ENCODE assay signal across 33 cellular contexts in genomic region chr7:42794673-42795072, GRCh38.
DNase-seq lines count a peak whose midpoint lies in the region; FAIRE-seq and TF ChIP-seq lines count a peak whose summit lies in the region.
"Had no signal": no experiment of that assay in that cellular context is flagged by ENCODE, and none has a peak within 500 bp of the region (broad histone marks: within the 10 kb centered on the region; RNA-seq: fewer than 3 reads in every experiment).

No MANE protein-coding gene starts in this region.

- no peak overlapping the region for H4K91ac ChIP-seq in neuronal stem cell (ENCODE audit: low read depth, low read length, poor library complexity)

- H2BK5ac ChIP-seq in neuronal stem cell (ENCODE audit: low read length), result no peak overlapping the region

- peak overlapping the region; percentile 65 for H4K8ac ChIP-seq in neuronal stem cell (ENCODE audit: low read depth, low read length)

- FAIRE-seq in kidney (lab: Jason Lieb, UNC), result no peak
- peak; percentile 95 for FAIRE-seq in urothelium cell line (lab: Jason Lieb, UNC)
- FAIRE-seq: A204.1, A549, D721Med had no signal

- no peak for TF ChIP-seq POLR2A in esophagus muscularis mucosa (IDR thresholded peaks at IDR 0.05; ENCODE audit: low read depth)

- no peak overlapping the region for H3K4ac ChIP-seq in neuronal stem cell (ENCODE audit: low read length)

- no peak overlapping the region for H2BK12ac ChIP-seq in neuronal stem cell (ENCODE audit: low read length)

- H3K9ac ChIP-seq in kidney (ENCODE audit: low read length in 2 of 2) (no peak overlapping the region), neuronal stem cell (ENCODE audit: low read depth, low read length, poor library complexity) (no peak overlapping the region)
- H3K9ac ChIP-seq: BLaER1; BLaER1 treated with 17β-estradiol and CSF1 and Interleukin-3, amounts not matched to agents 10 nM and 100 nM had no signal

- H3K18ac ChIP-seq in neuronal stem cell (ENCODE audit: low read length), result peak overlapping the region; percentile 3

- H3K4me2 ChIP-seq in neuronal stem cell (ENCODE audit: insufficient read depth, low read length, poor library complexity, severe bottlenecking), result no peak overlapping the region
- H3K4me2 ChIP-seq: A549, BLaER1 had no signal

- H2AFZ ChIP-seq in neuronal stem cell (ENCODE audit: low read length), result no peak overlapping the region

- peak; percentile 25 for DNase-seq in kidney
- no peak for DNase-seq in neuronal stem cell (ENCODE audit: low spot score)
- DNase-seq in urothelium cell line (ENCODE audit: low spot score), result no peak
- DNase-seq in esophagus muscularis mucosa (ENCODE audit: extremely low spot score), result no peak
- no peak for DNase-seq in activated CD8-positive, alpha-beta memory T cell treated with anti-CD3 and anti-CD28 coated beads for 24 hours
- DNase-seq in OCI-M1 (lab: John Stamatoyannopoulos, UW), result no peak
- DNase-seq: 8988T; ACHN; AML-193; BE2C; C1 segment of cervical spinal cord; Caco-2; Calu3; CD4-positive, alpha-beta memory T cell; CD4-positive, alpha-beta T cell; CD4-positive, CD25-positive, alpha-beta regulatory T cell; CD8-positive, alpha-beta memory T cell; CD8-positive, alpha-beta T cell; COR-L47; DMS 273 treated with DMSO at 0.1 percent for 48 hours; DMS153; DMS53; DMS79; DMS79 treated with DMSO at 0.1 percent for 48 hours; DND-41; EL had no signal

- intact Hi-C loops in kidney (cut with DNase I), result no loop called here
- intact Hi-C loops in esophagus muscularis mucosa (cut with DNase I), result no loop called here

- H2AK5ac ChIP-seq in neuronal stem cell (ENCODE audit: low read depth, low read length), result no peak overlapping the region

- TF ChIP-seq CTCF in kidney (IDR thresholded peaks at IDR 0.05; ENCODE audit: borderline replicate concordance, extremely low read depth, insufficient read depth) (no peak), esophagus muscularis mucosa (IDR thresholded peaks at IDR 0.05) (no peak)

- no peak overlapping the region for H2BK120ac ChIP-seq in neuronal stem cell (ENCODE audit: low read depth, low read length)

- TF ChIP-seq EP300 in esophagus muscularis mucosa (IDR thresholded peaks at IDR 0.05), result no peak

- H3K4me1 ChIP-seq in kidney (ENCODE audit: control insufficient read depth in 1 of 2, insufficient read depth in 1 of 2, low read depth in 1 of 2, low read length in 2 of 2), result no peaks in the 10 kb centered on the region
- H3K4me1 ChIP-seq in neuronal stem cell (ENCODE audit: control insufficient read depth in 2 of 2, insufficient read depth in 1 of 2, low read depth in 1 of 2, low read length in 2 of 2), result no peaks in the 10 kb centered on the region
- H3K4me1 ChIP-seq in esophagus muscularis mucosa, result peaks cover 0 to 25% (median 18%) of the 10 kb centered on the region in 4 donors
- H3K4me1 ChIP-seq: A549, BE2C, Caco-2 had no signal

- H3K36me3 ChIP-seq in kidney (ENCODE audit: control insufficient read depth in 1 of 2, insufficient read depth in 2 of 2, low read length in 2 of 2) (no peaks in the 10 kb centered on the region), neuronal stem cell (replicated peaks in 1 of 2; ENCODE audit: control insufficient read depth in 2 of 2, insufficient read depth in 2 of 2, low read length in 2 of 2) (no peaks in the 10 kb centered on the region), esophagus muscularis mucosa (no peaks in the 10 kb centered on the region)
- H3K36me3 ChIP-seq: BE2C; BLaER1; BLaER1 treated with 17β-estradiol and CSF1 and Interleukin-3, amounts not matched to agents 10 nM and 100 nM had no signal

- H3K14ac ChIP-seq in neuronal stem cell (ENCODE audit: low read length), result peak overlapping the region; percentile 89

- H3K27me3 ChIP-seq in neuronal stem cell (ENCODE audit: control insufficient read depth in 3 of 3, insufficient read depth in 3 of 3, low read depth in 1 of 3, low read length in 3 of 3), result no peaks in the 10 kb centered on the region
- H3K27me3 ChIP-seq in esophagus muscularis mucosa, result no peaks in the 10 kb centered on the region
- H3K27me3 ChIP-seq: BE2C; BLaER1; BLaER1 treated with 17β-estradiol and CSF1 and Interleukin-3, amounts not matched to agents 10 nM and 100 nM had no signal

- H3K27ac ChIP-seq in kidney (ENCODE audit: low read depth in 2 of 2, low read length in 2 of 2) (no peak overlapping the region), neuronal stem cell (replicated peaks; ENCODE audit: low read length) (no peak overlapping the region), esophagus muscularis mucosa (replicated peaks in 1 of 4) (no peak overlapping the region)
- H3K27ac ChIP-seq: 22Rv1; A549; BLaER1; BLaER1 treated with 17β-estradiol and CSF1 and Interleukin-3, amounts not matched to agents 10 nM and 100 nM; C4-2B had no signal

- WGBS in neuronal stem cell (ENCODE audit: extremely low coverage in 2 of 2, insufficient read length in 2 of 2, insufficient replicate concordance in 1 of 2), 2 donors, result no CpG with 5 or more reads among the region's 19 CpGs
- 94% methylated on average over 19 of the region's 19 CpGs for WGBS in esophagus muscularis mucosa

- no peaks in the 10 kb centered on the region for H3K79me1 ChIP-seq in neuronal stem cell (ENCODE audit: low read depth, low read length)

- no peaks in the 10 kb centered on the region for H3K9me3 ChIP-seq in kidney (ENCODE audit: control insufficient read depth in 1 of 2, low read length in 2 of 2)
- H3K9me3 ChIP-seq in neuronal stem cell (replicated peaks in 1 of 2; ENCODE audit: control insufficient read depth in 2 of 2, insufficient read depth in 1 of 2, low read depth in 1 of 2, low read length in 2 of 2), result no peaks in the 10 kb centered on the region
- no peaks in the 10 kb centered on the region for H3K9me3 ChIP-seq in esophagus muscularis mucosa
- H3K9me3 ChIP-seq: A549, BE2C, Caco-2 had no signal

- no peak overlapping the region for H3K23ac ChIP-seq in neuronal stem cell (ENCODE audit: low read depth, low read length, poor library complexity)

- no peak overlapping the region for H2BK15ac ChIP-seq in neuronal stem cell (ENCODE audit: low read length)

- H3K4me3 ChIP-seq in kidney (ENCODE audit: low read length in 2 of 2), result no peak overlapping the region
- H3K4me3 ChIP-seq in neuronal stem cell (ENCODE audit: low read length in 2 of 2), result no peak overlapping the region
- H3K4me3 ChIP-seq in esophagus muscularis mucosa, result no peak overlapping the region
- H3K4me3 ChIP-seq: A549; BLaER1; BLaER1 treated with 17β-estradiol and CSF1 and Interleukin-3, amounts not matched to agents 10 nM and 100 nM had no signal
